9 cellular contexts compared by ENCODE assay signal in the genomic region with DNA sequence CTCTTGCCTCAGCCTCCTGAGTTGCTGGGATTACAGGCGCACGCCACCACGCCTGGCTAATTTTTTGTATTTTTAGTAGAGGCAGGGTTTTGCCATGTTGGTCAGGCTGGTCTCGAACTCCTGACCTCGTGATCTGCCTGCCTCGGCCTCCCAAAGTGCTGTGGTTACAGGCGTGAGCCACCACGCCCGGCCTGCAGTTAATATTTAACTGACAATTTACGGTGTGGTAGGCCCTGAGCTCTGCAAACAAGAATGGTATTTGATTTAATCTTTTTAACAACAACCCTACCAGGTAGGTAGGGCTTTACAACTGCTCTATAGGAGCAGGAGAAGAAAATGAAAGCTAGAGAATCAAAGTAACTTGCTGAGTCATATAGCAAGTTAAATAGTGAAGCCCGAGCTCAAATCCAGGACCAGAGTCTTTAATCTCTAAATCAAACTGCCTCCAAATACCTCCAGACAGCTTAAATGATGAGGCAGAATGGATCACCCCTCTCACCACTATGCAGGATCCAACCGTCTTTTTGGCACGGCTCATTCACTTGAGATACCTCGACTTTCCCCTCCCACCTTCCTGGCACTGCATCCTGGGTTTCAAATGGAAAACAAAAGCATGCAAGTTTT. TPM values are rescaled to one million over a fixed set of nuclear protein-coding genes. Genes with fewer than 3 reads are reported as not detected.
A peak's percentile ranks its signal among the peaks of the same experiment; 100 is the strongest.
DNase-seq lines count a peak whose midpoint lies in the region; ATAC-seq, FAIRE-seq and TF ChIP-seq lines count a peak whose summit lies in the region.
"Had no signal": no experiment of that assay in that cellular context is flagged by ENCODE, and none has a peak within 500 bp of the region (broad histone marks: within the 10 kb centered on the region; RNA-seq: fewer than 3 reads in every experiment).

No MANE protein-coding gene starts in this region.

- H3K27me3 ChIP-seq in HCT116 (ENCODE audit: insufficient read depth, low read length) = no peaks in the 10 kb centered on the region
- H3K27me3 ChIP-seq in naive thymus-derived CD4-positive, alpha-beta T cell (ENCODE audit: control insufficient read depth in 2 of 2, insufficient read depth in 2 of 2, low read length in 2 of 2) = no peaks in the 10 kb centered on the region

- no peak for TF ChIP-seq RAD21 in HCT116 (IDR thresholded peaks at IDR 0.05; ENCODE audit: low read depth)

- no peaks in the 10 kb centered on the region for H3K27me3 Mint-ChIP-seq in T-cell
- H3K27me3 Mint-ChIP-seq in naive thymus-derived CD4-positive, alpha-beta T cell = no peaks in the 10 kb centered on the region

- in situ Hi-C loops in GM13977 (cut with MboI; ENCODE audit: low pct_unique_long_range_greater_than_20kb, low sequenced_read_pairs, unreplicated experiment) = no loop called here

- H3K4me1 ChIP-seq in HCT116 (ENCODE audit: control insufficient read depth in 1 of 2, insufficient read depth in 2 of 2, low read length in 2 of 2) = peaks cover 14 to 17% of the 10 kb centered on the region in 2 experiments; a peak in 3 of 4 replicates
- H3K4me1 ChIP-seq in naive thymus-derived CD4-positive, alpha-beta T cell (ENCODE audit: control insufficient read depth in 2 of 2, insufficient read depth in 2 of 2, low read length in 2 of 2) = no peaks in the 10 kb centered on the region

- H3K4me3 ChIP-seq in HCT116 (replicated peaks in 1 of 2; ENCODE audit: low read depth in 1 of 2, low read length in 2 of 2) = peak overlapping the region; percentile 18 to 28; a peak in 2 of 4 replicates
- H3K4me3 ChIP-seq in naive thymus-derived CD4-positive, alpha-beta T cell (ENCODE audit: low read length) = no peak overlapping the region

- BruUV-seq in HCT116 (replicated peaks; lab: Mats Ljungman, UMichigan) = no TSS peak

- peak overlapping the region; percentile 75 to 84 for H3K27ac Mint-ChIP-seq in T-cell
- peak overlapping the region in 1 of 9 donors; percentile 51 for H3K27ac Mint-ChIP-seq in naive thymus-derived CD4-positive, alpha-beta T cell

- intact Hi-C loops in HCT116 (cut with micrococcal nuclease) = no loop called here
- intact Hi-C loops in naive thymus-derived CD4-positive, alpha-beta T cell (cut with micrococcal nuclease) = loop anchor here in 1 of 2 donors (1.0 to 2.0 kb wide), 3 partner anchors 9 to 56 kb away; a partner anchor contains a TSS

- FAIRE-seq in GM12892 (lab: Jason Lieb, UNC) = no peak

- H3K36me3 ChIP-seq in HCT116 (ENCODE audit: control insufficient read depth in 1 of 2, insufficient read depth in 2 of 2, low read length in 2 of 2) = peaks cover 4 to 8% of the 10 kb centered on the region in 2 experiments; a peak in 1 of 4 replicates
- peaks cover 0 to 6% (median 0%) of the 10 kb centered on the region in 3 experiments for H3K36me3 ChIP-seq in naive thymus-derived CD4-positive, alpha-beta T cell (ENCODE audit: control insufficient read depth in 2 of 3, insufficient read depth in 3 of 3, low read length in 3 of 3)

- TF ChIP-seq CTCF in GM13977 (IDR thresholded peaks at IDR 0.05; ENCODE audit: extremely low read depth, insufficient read depth, missing control alignments) (no peak), HCT116 (IDR thresholded peaks at IDR 0.05 in 2 of 3, conservative IDR thresholded peaks at IDR 0.05 in 1 of 3; ENCODE audit: borderline replicate concordance in 1 of 3, insufficient read depth in 1 of 3, low read depth in 2 of 3, low read length in 2 of 3) (no peak)

- peak overlapping the region; percentile 36; the same call in 1 of the 2 replicates for H3K9ac ChIP-seq in HCT116 (ENCODE audit: low read length)

- no peaks in the 10 kb centered on the region for H3K79me2 ChIP-seq in HCT116 (ENCODE audit: insufficient read depth, low read length)

- RAD21 ChIA-PET in HCT116 (lab: Charles Lee; ENCODE audit: low non-redundant PET in 1 of 2, low total read pairs in 2 of 2, uncharacterized antibody in 2 of 2, unreplicated experiment in 2 of 2) = no interaction called here

- CTCF ChIA-PET in HCT116 (lab: Charles Lee) = no interaction called here
- CTCF ChIA-PET in T-cell (lab: Charles Lee) = interaction anchor here (0.7 to 2.0 kb wide), 5 partner anchors 25 to 187 kb away, joined by 3 to 9 read pairs (median 3); no protein-coding TSS in a partner anchor
- CTCF ChIA-PET in naive thymus-derived CD4-positive, alpha-beta T cell (lab: Charles Lee) = interaction anchor here (1.1 to 1.3 kb wide), 3 partner anchors 39 to 143 kb away, joined by 3 read pairs; no protein-coding TSS in a partner anchor

- no peak for TF ChIP-seq POLR2A in HCT116 (IDR thresholded peaks at IDR 0.05; ENCODE audit: borderline replicate concordance, extremely low read depth, insufficient read depth, insufficient read length)
- no peak for TF ChIP-seq POLR2A in GM12892 (IDR thresholded peaks at IDR 0.05; ENCODE audit: low read depth, low read length)

- ATAC-seq in HCT116 (peak; percentile 80), T-cell (replicated peaks in 1 of 4) (peak; percentile 31 to 61 (median 36)), HG02571 (IDR thresholded peaks at IDR 0.05; ENCODE audit: unreplicated experiment) (no peak), HG02970 (IDR thresholded peaks at IDR 0.05; ENCODE audit: low FRiP score, unreplicated experiment) (no peak)
- ATAC-seq in naive thymus-derived CD4-positive, alpha-beta T cell = peak; percentile 24

- peak overlapping the region; percentile 6 for H2AFZ ChIP-seq in HCT116 (ENCODE audit: low read depth, low read length, poor library complexity, severe bottlenecking)

- peak; percentile 38 for DNase-seq in GM13977 (ENCODE audit: low spot score)
- no peak for DNase-seq in HCT116 (ENCODE audit: low read depth, low spot score)
- DNase-seq in T-cell = no peak
- no peak for DNase-seq in naive thymus-derived CD4-positive, alpha-beta T cell
- no peak for DNase-seq in GM12892 (ENCODE audit: insufficient read length)
- DNase-seq in midbrain (lab: John Stamatoyannopoulos, UW) = no peak

- peak overlapping the region; percentile 18 to 69 (median 39) for H3K4me3 Mint-ChIP-seq in T-cell
- H3K4me3 Mint-ChIP-seq in naive thymus-derived CD4-positive, alpha-beta T cell = peak overlapping the region in 2 of 10 donors; percentile 29 to 67

- no peaks in the 10 kb centered on the region for H3K9me2 ChIP-seq in HCT116 (ENCODE audit: insufficient read depth)

- peak overlapping the region; percentile 65 for H3K27ac ChIP-seq in HCT116 (ENCODE audit: low read depth, low read length)
- H3K27ac ChIP-seq in naive thymus-derived CD4-positive, alpha-beta T cell (ENCODE audit: low read depth, low read length) = no peak overlapping the region

- H3K4me2 ChIP-seq in HCT116 (ENCODE audit: low read length) = peak overlapping the region; percentile 63

- H3K9me3 ChIP-seq in HCT116 (ENCODE audit: control insufficient read depth in 1 of 2, insufficient read depth in 1 of 2, low read depth in 1 of 2, low read length in 2 of 2) = no peaks in the 10 kb centered on the region
- H3K9me3 ChIP-seq in naive thymus-derived CD4-positive, alpha-beta T cell (ENCODE audit: control insufficient read depth in 2 of 3, low read length in 3 of 3) = no peaks in the 10 kb centered on the region

- H4K20me1 ChIP-seq in HCT116 (ENCODE audit: insufficient read depth) = no peaks in the 10 kb centered on the region

- peaks cover 8 to 22% (median 10%) of the 10 kb centered on the region in 3 donors for H3K4me1 Mint-ChIP-seq in T-cell
- peaks cover 0 to 40% (median 2%) of the 10 kb centered on the region in 7 donors for H3K4me1 Mint-ChIP-seq in naive thymus-derived CD4-positive, alpha-beta T cell

- H3K36me3 Mint-ChIP-seq in T-cell = peaks cover 31% of the 10 kb centered on the region
- peaks cover 0 to 19% (median 5%) of the 10 kb centered on the region in 5 donors for H3K36me3 Mint-ChIP-seq in naive thymus-derived CD4-positive, alpha-beta T cell

- POLR2A ChIA-PET in HCT116 (lab: Charles Lee) (interaction anchor here (1.2 kb wide), 1 partner anchor 9 kb away, joined by 3 read pairs; a partner anchor contains a TSS), T-cell (lab: Charles Lee) (interaction anchor here (0.6 to 0.9 kb wide), 5 partner anchors 14 to 145 kb away, joined by 3 to 7 read pairs (median 3); no protein-coding TSS in a partner anchor)
- POLR2A ChIA-PET in naive thymus-derived CD4-positive, alpha-beta T cell (lab: Charles Lee) = interaction anchor here (0.7 kb wide), 1 partner anchor 96 kb away, joined by 3 read pairs; no protein-coding TSS in a partner anchor

- no peaks in the 10 kb centered on the region for H3K9me3 Mint-ChIP-seq in T-cell
- H3K9me3 Mint-ChIP-seq in naive thymus-derived CD4-positive, alpha-beta T cell = no peaks in the 10 kb centered on the region

TF ChIP-seq in HCT116, 20 proteins besides CTCF, POLR2A, EP300 and RAD21:
- TF ChIP-seq, protein P1, sequence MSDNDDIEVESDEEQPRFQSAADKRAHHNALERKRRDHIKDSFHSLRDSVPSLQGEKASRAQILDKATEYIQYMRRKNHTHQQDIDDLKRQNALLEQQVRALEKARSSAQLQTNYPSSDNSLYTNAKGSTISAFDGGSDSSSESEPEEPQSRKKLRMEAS (IDR thresholded peaks at IDR 0.05) = no peak
- 0 out of 2 replicates have a peak, but pooled peaks have one; percentile 12 for TF ChIP-seq CBX3 (IDR thresholded peaks at IDR 0.05; ENCODE audit: low read depth)

RNA-seq across cellular contexts. Expression of a gene that starts 9.4 kb away (rescaled TPM):
- total RNA-seq in HCT116 (2021; ENCODE audit: unreplicated experiment) (13.7 TPM), T-cell (1 to 10 TPM; 3.9 to 9.0 (median 7.1) TPM)
- 4.7 and 9.0 TPM in 2 replicates for polyA plus RNA-seq in HCT116 (2012)
- 10 to 100 TPM in 1 of 5 experiments, 1 to 10 TPM in 4; 3.6 to 19.8 (median 5.8) TPM for total RNA-seq in naive thymus-derived CD4-positive, alpha-beta T cell
- polyA plus RNA-seq in naive thymus-derived CD4-positive, alpha-beta T cell = 1 to 10 TPM; 3.8 to 4.2 TPM
- 10.6 TPM for polyA plus RNA-seq in GM12892 (2012; ENCODE audit: missing spikeins)

RNA-seq across cellular contexts. Expression of a gene that starts 20.5 kb away (rescaled TPM):
- total RNA-seq in HCT116 (2021; ENCODE audit: unreplicated experiment) = 3.2 TPM
- polyA plus RNA-seq in HCT116 (2012) = 0.96 and 1.1 TPM in 2 replicates
- under 1 TPM in 1 of 5 donors, not detected in 4; 0.59 TPM for total RNA-seq in T-cell
- 1 to 10 TPM in 1 of 5 experiments, under 1 TPM in 1, not detected in 3; 0.75 to 2.2 TPM for total RNA-seq in naive thymus-derived CD4-positive, alpha-beta T cell
- under 1 TPM; 0.21 to 0.41 TPM for polyA plus RNA-seq in naive thymus-derived CD4-positive, alpha-beta T cell
- polyA plus RNA-seq in GM12892 (2012; ENCODE audit: missing spikeins) = 1.6 TPM
- total RNA-seq: glomerular endothelial cell had no signal

RNA-seq across cellular contexts. Expression of a gene that starts 52.3 kb away (rescaled TPM):
- total RNA-seq in HCT116 (2021; ENCODE audit: unreplicated experiment) (61.9 TPM), T-cell (10 to 100 TPM; 13.6 to 38.8 (median 36.1) TPM)
- 88.0 and 99.3 TPM in 2 replicates for polyA plus RNA-seq in HCT116 (2012)
- total RNA-seq in naive thymus-derived CD4-positive, alpha-beta T cell = 10 to 100 TPM; 16.8 to 46.3 (median 36.3) TPM
- 10 to 100 TPM; 40.8 to 61.4 TPM for polyA plus RNA-seq in naive thymus-derived CD4-positive, alpha-beta T cell
- polyA plus RNA-seq in GM12892 (2012; ENCODE audit: missing spikeins) = 48.3 TPM

RNA-seq across cellular contexts. Expression of a gene that starts 55.1 kb away (rescaled TPM):
- total RNA-seq in HCT116 (2021; ENCODE audit: unreplicated experiment) = 19.7 TPM
- 7.5 and 9.0 TPM in 2 replicates for polyA plus RNA-seq in HCT116 (2012)
- total RNA-seq in T-cell = 10 to 100 TPM; 18.2 to 46.2 (median 22.2) TPM
- total RNA-seq in naive thymus-derived CD4-positive, alpha-beta T cell = 10 to 100 TPM; 26.0 to 37.4 (median 28.2) TPM
- 10 to 100 TPM in 1 of 2 donors, 1 to 10 TPM in 1; 7.1 to 12.6 TPM for polyA plus RNA-seq in naive thymus-derived CD4-positive, alpha-beta T cell
- polyA plus RNA-seq in GM12892 (2012; ENCODE audit: missing spikeins) = 9.9 TPM

Comparison
In these comparisons a context has a peak if more than half of its experiments do, and no peak if none do; other contexts are left out.
1. ATAC-seq: peak in HCT116 (single experiment), T-cell (4 of 4) and naive thymus-derived CD4-positive, alpha-beta T cell (single experiment); none in HG02571 (single experiment) and HG02970 (single experiment).